24 cellular contexts compared by ENCODE assay signal in the genomic region with DNA sequence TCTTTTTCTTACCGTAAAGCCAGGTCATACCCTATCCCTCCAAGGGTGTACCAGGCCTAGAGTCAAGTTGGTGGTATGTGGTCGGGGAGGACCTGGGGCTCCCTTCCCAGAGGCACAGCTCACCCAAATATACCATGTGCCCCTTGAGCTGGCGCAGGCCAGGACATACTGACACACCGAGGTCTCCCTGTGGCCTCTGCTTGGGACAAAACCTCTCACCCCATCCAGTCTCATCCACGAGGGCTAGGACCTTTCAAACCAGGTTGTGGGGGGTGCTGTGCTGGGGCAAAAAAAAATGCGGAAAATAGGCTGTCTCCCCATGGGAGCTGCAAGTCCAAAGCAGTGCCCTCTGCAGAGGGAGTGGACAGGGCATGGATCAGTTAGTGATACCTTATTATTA. TPM values are rescaled to one million over a fixed set of nuclear protein-coding genes. Genes with fewer than 3 reads are reported as not detected.
"Had no signal": no experiment of that assay in that cellular context is flagged by ENCODE, and none has a peak within 500 bp of the region (broad histone marks: within the 10 kb centered on the region; RNA-seq: fewer than 3 reads in every experiment).

No MANE protein-coding gene starts in this region.

- H3K9me3 ChIP-seq: SK-N-SH had no signal

- H3K4me2 ChIP-seq: SK-N-SH had no signal

- H3K27ac ChIP-seq: RWPE1 had no signal

- ATAC-seq: Panc1, PC-3 had no signal

- DNase-seq: KBM-7; MV-4-11; NCI-H1048; NCI-H1105; NCI-H1436 treated with DMSO at 0.1 percent for 48 hours; NCI-H1694 treated with DMSO at 0.1 percent for 48 hours; NCI-H2107; NCI-H2171; NCI-H226; NCI-H446; NCI-H510A; NCI-H524 treated with DMSO at 0.1 percent for 48 hours; NCI-H82; NK-92 treated with Interleukin-12 subunit alpha and Interleukin-12 subunit beta, amount 100 ng/mL, for 24 hours; PC-3; SIG-M5 had no signal

- H3K9ac ChIP-seq: SK-N-SH had no signal

RNA-seq across cellular contexts. Expression of a gene that starts 22.8 kb away (rescaled TPM):
- total RNA-seq: HT-29, MCF 10A, OCI-LY7, PC-3, SK-MEL-5 had no signal

RNA-seq across cellular contexts. Expression of a gene that starts 37.1 kb away (rescaled TPM):
- total RNA-seq: HT-29, LHCN-M2, MCF 10A, OCI-LY7, PC-3, SK-MEL-5 had no signal
